Comparison of ENCODE assay signal across 29 cellular contexts in the genomic region with DNA sequence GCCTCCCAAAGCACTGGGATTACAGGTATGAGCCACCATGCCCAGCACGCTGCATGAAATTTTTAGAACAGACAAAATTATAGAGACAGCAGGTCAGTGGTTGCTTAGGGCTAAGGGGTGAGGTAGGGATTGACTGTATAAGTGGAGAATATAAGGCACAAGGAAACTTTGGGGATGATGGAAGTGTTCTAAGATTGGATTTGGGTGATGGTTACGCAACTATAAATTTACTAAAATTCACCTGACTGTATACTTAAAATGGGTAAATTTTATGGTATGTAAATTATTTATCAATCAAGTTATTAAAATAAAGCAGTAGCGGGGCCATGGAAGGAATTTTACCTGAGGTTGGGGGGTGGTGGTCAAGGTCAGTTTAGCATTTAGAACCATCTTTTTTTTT.
"Had no signal": no experiment of that assay in that cellular context is flagged by ENCODE, and none has a peak within 500 bp of the region (broad histone marks: within the 10 kb centered on the region; RNA-seq: fewer than 3 reads in every experiment).

No MANE protein-coding gene starts in this region.

- DNase-seq: colonic mucosa; cortex of kidney; dermis blood vessel endothelial cell; dorsolateral prefrontal cortex; effector CD4-positive, alpha-beta T cell; effector CD8-positive, alpha-beta T cell; effector memory CD4-positive, alpha-beta T cell; endodermal cell; erythroblast; esophagus squamous epithelium; foreskin fibroblast; foreskin keratinocyte; foreskin melanocyte; gastrocnemius medialis; glutamatergic neuron; head of caudate nucleus; heart left ventricle; heart right ventricle had no signal

- ATAC-seq: esophagus mucosa, foreskin keratinocyte, gastrocnemius medialis, gastroesophageal sphincter, heart left ventricle, heart right ventricle had no signal

- H3K9me3 ChIP-seq: colonic mucosa, esophagus muscularis mucosa, esophagus squamous epithelium, gastrocnemius medialis, gastroesophageal sphincter, heart left ventricle, heart right ventricle had no signal

- H3K4me2 ChIP-seq: hepatocyte had no signal

- H3K27me3 ChIP-seq: colonic mucosa, dorsolateral prefrontal cortex, gastrocnemius medialis, gastroesophageal sphincter, heart left ventricle, hepatocyte had no signal

- H3K27ac ChIP-seq: colonic mucosa, coronary artery, dorsolateral prefrontal cortex, epithelial cell of prostate, esophagus muscularis mucosa, esophagus squamous epithelium, foreskin keratinocyte, gastrocnemius medialis, gastroesophageal sphincter, heart left ventricle, heart right ventricle, hepatocyte had no signal

- FAIRE-seq: colon, endometrium, endothelial cell of umbilical vein, frontal cortex had no signal

- H3K4me3 Mint-ChIP-seq: dendritic cell treated with granulocyte-macrophage colony-stimulating factor and Interleukin-4, amounts not matched to agents 40 ng/mL and 50 ng/mL, for 4 days; endodermal cell had no signal

- H3K4me1 ChIP-seq: colonic mucosa, esophagus muscularis mucosa, esophagus squamous epithelium, foreskin keratinocyte, gastrocnemius medialis, gastroesophageal sphincter had no signal

- H3K9me3 Mint-ChIP-seq: dendritic cell treated with granulocyte-macrophage colony-stimulating factor and Interleukin-4, amounts not matched to agents 40 ng/mL and 50 ng/mL, for 4 days; endodermal cell had no signal

- H3K27ac Mint-ChIP-seq: dendritic cell treated with granulocyte-macrophage colony-stimulating factor and Interleukin-4, amounts not matched to agents 40 ng/mL and 50 ng/mL, for 4 days; endodermal cell had no signal

- H3K79me2 ChIP-seq: hepatocyte had no signal

- H2AFZ ChIP-seq: hepatocyte had no signal

- H3K4me3 ChIP-seq: colonic mucosa, coronary artery, dorsolateral prefrontal cortex, esophagus muscularis mucosa, esophagus squamous epithelium, gastrocnemius medialis, gastroesophageal sphincter, heart left ventricle, heart right ventricle, hepatocyte had no signal

- H3K36me3 ChIP-seq: colonic mucosa, esophagus muscularis mucosa, esophagus squamous epithelium, gastrocnemius medialis, gastroesophageal sphincter, heart left ventricle, heart right ventricle had no signal
